Comparison of ENCODE assay signal across 8 cellular contexts in genomic region chr13:106349080-106349841, GRCh38.
DNase-seq lines count a peak whose midpoint lies in the region; ATAC-seq and TF ChIP-seq lines count a peak whose summit lies in the region.

No MANE protein-coding gene starts in this region.

- no peaks in the 10 kb centered on the region for H3K4me1 Mint-ChIP-seq in stimulated activated effector memory CD8-positive, alpha-beta T cell treated with anti-CD3 and anti-CD28 coated beads, Interleukin-12 subunit alpha, Interleukin-12 subunit beta, amount 100 ng/mL, for 72 hours
- H3K4me1 Mint-ChIP-seq in activated T-helper 1 cell treated with anti-CD3 and anti-CD28 coated beads, Interleukin-12 subunit alpha, Interleukin-12 subunit beta, Interleukin-2, Interleukin-4 antibody, amounts not matched to agents 30 ng/mL and 10 ng/mL and 1 ng/mL, durations not matched to agents 14 hours and 24 hours and 36 hours (ENCODE audit: low read depth) = no peaks in the 10 kb centered on the region
- H3K4me1 Mint-ChIP-seq in HFFc6 (ENCODE audit: low read depth) = peaks cover 14% of the 10 kb centered on the region; the same call in 1 of the 2 replicates

- no peaks in the 10 kb centered on the region for H3K36me3 ChIP-seq in iPS DF 6.9 (ENCODE audit: control insufficient read depth, insufficient read depth, low read length)

- no peaks in the 10 kb centered on the region for H3K36me3 Mint-ChIP-seq in stimulated activated effector memory CD8-positive, alpha-beta T cell treated with anti-CD3 and anti-CD28 coated beads, Interleukin-12 subunit alpha, Interleukin-12 subunit beta, amount 100 ng/mL, for 72 hours
- no peaks in the 10 kb centered on the region for H3K36me3 Mint-ChIP-seq in activated T-helper 1 cell treated with anti-CD3 and anti-CD28 coated beads, Interleukin-12 subunit alpha, Interleukin-12 subunit beta, Interleukin-2, Interleukin-4 antibody, amounts not matched to agents 30 ng/mL and 10 ng/mL and 1 ng/mL, durations not matched to agents 14 hours and 24 hours and 36 hours (ENCODE audit: low read depth)
- no peaks in the 10 kb centered on the region for H3K36me3 Mint-ChIP-seq in HFFc6 (ENCODE audit: low read depth)

- 0 out of 2 replicates have a peak, but pooled peaks cover 1% of the 10 kb centered on the region for H3K4me1 ChIP-seq in iPS DF 6.9 (ENCODE audit: control insufficient read depth, insufficient read depth, low read length)

- no CpG with 5 or more reads among the region's 29 CpGs for WGBS in iPS DF 6.9 (ENCODE audit: insufficient coverage, insufficient read length)

- intact Hi-C loops in activated T-helper 1 cell treated with anti-CD3 and anti-CD28 coated beads, Interleukin-12 subunit alpha, Interleukin-12 subunit beta, Interleukin-2, Interleukin-4 antibody, amounts not matched to agents 30 ng/mL and 10 ng/mL and 1 ng/mL, durations not matched to agents 14 hours and 24 hours and 36 hours (cut with micrococcal nuclease) = loop anchor here (5.0 kb wide), 1 partner anchor 183 kb away; no protein-coding TSS in a partner anchor

- DNase-seq in HPDE6-E6E7 (ENCODE audit: extremely low spot score) = peak; percentile 41
- DNase-seq in iPS DF 6.9 (ENCODE audit: low read depth, low spot score) = no peak
- no peak for DNase-seq in stimulated activated effector memory CD8-positive, alpha-beta T cell treated with anti-CD3 and anti-CD28 coated beads, Interleukin-12 subunit alpha, Interleukin-12 subunit beta, amount 100 ng/mL, for 72 hours (ENCODE audit: low spot score in 2 of 2)
- no peak for DNase-seq in activated T-helper 1 cell treated with anti-CD3 and anti-CD28 coated beads, Interleukin-12 subunit alpha, Interleukin-12 subunit beta, Interleukin-2, Interleukin-4 antibody, amounts not matched to agents 30 ng/mL and 10 ng/mL and 1 ng/mL, durations not matched to agents 14 hours and 24 hours and 36 hours (ENCODE audit: low spot score)
- DNase-seq in RKO (ENCODE audit: low spot score) = no peak
- DNase-seq in GM10248 (ENCODE audit: extremely low spot score) = no peak
- DNase-seq in HFFc6 = no peak

- no peaks in the 10 kb centered on the region for H3K9me3 ChIP-seq in iPS DF 6.9 (ENCODE audit: control insufficient read depth, insufficient read depth, low read length)

- H3K27ac ChIP-seq in iPS DF 6.9 (ENCODE audit: low read length) = no peak overlapping the region

- H3K27me3 ChIP-seq in iPS DF 6.9 (ENCODE audit: control insufficient read depth, insufficient read depth, low read length) = no peaks in the 10 kb centered on the region; the same call in 1 of the 2 replicates

- peak; percentile 84 for ATAC-seq in SK-N-SH treated with all-trans-retinoic acid at 6 μM for 48 hours
- ATAC-seq in stimulated activated effector memory CD8-positive, alpha-beta T cell treated with anti-CD3 and anti-CD28 coated beads, Interleukin-12 subunit alpha, Interleukin-12 subunit beta, amount 100 ng/mL, for 72 hours = peak; percentile 28

- H3K9me3 Mint-ChIP-seq in stimulated activated effector memory CD8-positive, alpha-beta T cell treated with anti-CD3 and anti-CD28 coated beads, Interleukin-12 subunit alpha, Interleukin-12 subunit beta, amount 100 ng/mL, for 72 hours = no peaks in the 10 kb centered on the region
- no peaks in the 10 kb centered on the region for H3K9me3 Mint-ChIP-seq in activated T-helper 1 cell treated with anti-CD3 and anti-CD28 coated beads, Interleukin-12 subunit alpha, Interleukin-12 subunit beta, Interleukin-2, Interleukin-4 antibody, amounts not matched to agents 30 ng/mL and 10 ng/mL and 1 ng/mL, durations not matched to agents 14 hours and 24 hours and 36 hours
- H3K9me3 Mint-ChIP-seq in HFFc6 = no peaks in the 10 kb centered on the region

- no peak overlapping the region for H3K27ac Mint-ChIP-seq in stimulated activated effector memory CD8-positive, alpha-beta T cell treated with anti-CD3 and anti-CD28 coated beads, Interleukin-12 subunit alpha, Interleukin-12 subunit beta, amount 100 ng/mL, for 72 hours
- H3K27ac Mint-ChIP-seq in activated T-helper 1 cell treated with anti-CD3 and anti-CD28 coated beads, Interleukin-12 subunit alpha, Interleukin-12 subunit beta, Interleukin-2, Interleukin-4 antibody, amounts not matched to agents 30 ng/mL and 10 ng/mL and 1 ng/mL, durations not matched to agents 14 hours and 24 hours and 36 hours = no peak overlapping the region
- no peak overlapping the region for H3K27ac Mint-ChIP-seq in HFFc6

- POLR2A ChIA-PET in GM10248 (lab: Yijun Ruan, JAX) = no interaction called here

- H3K4me3 ChIP-seq in iPS DF 6.9 (ENCODE audit: low read length) = peak overlapping the region; percentile 40; the same call in 1 of the 2 replicates

- peaks cover 16% of the 10 kb centered on the region for H3K27me3 Mint-ChIP-seq in activated T-helper 1 cell treated with anti-CD3 and anti-CD28 coated beads, Interleukin-12 subunit alpha, Interleukin-12 subunit beta, Interleukin-2, Interleukin-4 antibody, amounts not matched to agents 30 ng/mL and 10 ng/mL and 1 ng/mL, durations not matched to agents 14 hours and 24 hours and 36 hours (ENCODE audit: insufficient read depth)
- H3K27me3 Mint-ChIP-seq in HFFc6 (ENCODE audit: insufficient read depth) = peaks cover 24% of the 10 kb centered on the region

- no peak overlapping the region for H3K4me3 Mint-ChIP-seq in stimulated activated effector memory CD8-positive, alpha-beta T cell treated with anti-CD3 and anti-CD28 coated beads, Interleukin-12 subunit alpha, Interleukin-12 subunit beta, amount 100 ng/mL, for 72 hours
- no peak overlapping the region for H3K4me3 Mint-ChIP-seq in activated T-helper 1 cell treated with anti-CD3 and anti-CD28 coated beads, Interleukin-12 subunit alpha, Interleukin-12 subunit beta, Interleukin-2, Interleukin-4 antibody, amounts not matched to agents 30 ng/mL and 10 ng/mL and 1 ng/mL, durations not matched to agents 14 hours and 24 hours and 36 hours
- H3K4me3 Mint-ChIP-seq in HFFc6 = no peak overlapping the region

- TF ChIP-seq CTCF in GM10248 (IDR thresholded peaks at IDR 0.05; ENCODE audit: control extremely low read depth, extremely low read depth, low read depth, missing control alignments) (no peak), HFFc6 (IDR thresholded peaks at IDR 0.05) (no peak)

- CTCF ChIA-PET in GM10248 (lab: Yijun Ruan, JAX) = no interaction called here

TF ChIP-seq in SK-N-SH treated with all-trans-retinoic acid at 6 μM for 48 hours, 23 proteins besides CTCF, POLR2A, EP300 and RAD21 (continues in another document):
- TF ChIP-seq SNAI2 (CRISPR knock-in tag; IDR thresholded peaks at IDR 0.05) = no peak
- no peak for TF ChIP-seq ESRRG (CRISPR knock-in tag; IDR thresholded peaks at IDR 0.05)
- TF ChIP-seq PPARA (CRISPR knock-in tag; IDR thresholded peaks at IDR 0.05; ENCODE audit: borderline replicate concordance) = no peak
- no peak for TF ChIP-seq OSR1 (CRISPR knock-in tag; IDR thresholded peaks at IDR 0.05)
- TF ChIP-seq ARNTL (CRISPR knock-in tag; IDR thresholded peaks at IDR 0.05; ENCODE audit: borderline replicate concordance, low read depth) = no peak
- no peak for TF ChIP-seq POU6F1 (CRISPR knock-in tag; IDR thresholded peaks at IDR 0.05; ENCODE audit: borderline replicate concordance, low read depth)
- no peak for TF ChIP-seq BACH2 (CRISPR knock-in tag; IDR thresholded peaks at IDR 0.05; ENCODE audit: borderline replicate concordance)
- TF ChIP-seq CSRNP3 (CRISPR knock-in tag; IDR thresholded peaks at IDR 0.05) = no peak
- no peak for TF ChIP-seq ZNF70 (CRISPR knock-in tag; IDR thresholded peaks at IDR 0.05)
- TF ChIP-seq ISL1 (CRISPR knock-in tag; IDR thresholded peaks at IDR 0.05) = no peak
- TF ChIP-seq TCF4 (CRISPR knock-in tag; IDR thresholded peaks at IDR 0.05; ENCODE audit: borderline replicate concordance) = no peak
- TF ChIP-seq RARB (CRISPR knock-in tag; IDR thresholded peaks at IDR 0.05) = no peak
- no peak for TF ChIP-seq ZFP30 (CRISPR knock-in tag; IDR thresholded peaks at IDR 0.05)
- no peak for TF ChIP-seq CREB5 (CRISPR knock-in tag; IDR thresholded peaks at IDR 0.05; ENCODE audit: low read depth)
- TF ChIP-seq ZC3H10 (CRISPR knock-in tag; IDR thresholded peaks at IDR 0.05) = no peak
- no peak for TF ChIP-seq ZNF565 (CRISPR knock-in tag; conservative IDR thresholded peaks at IDR 0.05; ENCODE audit: low read depth)
